In genomic region chr7:157158400-157158799, GRCh38 we compare ENCODE assay signal across 14 cellular contexts. TPM values are rescaled to one million over a fixed set of nuclear protein-coding genes. Genes with fewer than 3 reads are reported as not detected.
DNase-seq lines count a peak whose midpoint lies in the region; ATAC-seq and TF ChIP-seq lines count a peak whose summit lies in the region.
"Had no signal": no experiment of that assay in that cellular context is flagged by ENCODE, and none has a peak within 500 bp of the region (broad histone marks: within the 10 kb centered on the region; RNA-seq: fewer than 3 reads in every experiment).

No MANE protein-coding gene starts in this region.

- CTCF ChIA-PET in MCF 10A (lab: Yijun Ruan, JAX): interaction anchor here (0.7 kb wide), 1 partner anchor 16 kb away, joined by 3 read pairs; no protein-coding TSS in a partner anchor

- in situ Hi-C loops in gastrocnemius medialis (cut with MboI; ENCODE audit: low sequenced_read_pairs in 4 of 4): no loop called here

- H3K9me3 ChIP-seq in SK-N-MC (ENCODE audit: low read depth, low read length) (no peaks in the 10 kb centered on the region; the same call in 1 of the 2 replicates), gastrocnemius medialis (no peaks in the 10 kb centered on the region)
- H3K9me3 ChIP-seq: vagina had no signal

- TF ChIP-seq POLR2A in gastrocnemius medialis (IDR thresholded peaks at IDR 0.05): no peak

- peaks cover 4% of the 10 kb centered on the region for H3K36me3 Mint-ChIP-seq in MCF 10A (ENCODE audit: insufficient read depth, unreplicated experiment)

- intact Hi-C loops in gastrocnemius medialis (cut with DNase I; ENCODE audit: low total_unique reads): loop anchor here (5.0 kb wide), 1 partner anchor 179 kb away; the partner anchor contains the start of gene DNAJB6
- intact Hi-C loops in MCF 10A (cut with micrococcal nuclease): no loop called here

- ATAC-seq in gastrocnemius medialis (no peak), HG03045 (IDR thresholded peaks at IDR 0.05; ENCODE audit: unreplicated experiment) (no peak)
- ATAC-seq: HepG2 had no signal

- no peaks in the 10 kb centered on the region for H3K27me3 ChIP-seq in gastrocnemius medialis
- H3K27me3 ChIP-seq: vagina had no signal

- H3K36me3 ChIP-seq in SK-N-MC (ENCODE audit: insufficient read depth, low read length) (peaks cover 12% of the 10 kb centered on the region), gastrocnemius medialis (no peaks in the 10 kb centered on the region)
- H3K36me3 ChIP-seq: vagina had no signal

- no TSS peak for BruUV-seq in MCF 10A (replicated peaks; lab: Mats Ljungman, UMichigan)

- H3K4me3 Mint-ChIP-seq in MCF 10A (ENCODE audit: unreplicated experiment): no peak overlapping the region

- H3K4me1 ChIP-seq in gastrocnemius medialis: peaks cover 55 to 56% of the 10 kb centered on the region in 2 donors

- peak in 2 of 3 experiments; percentile 71 to 91 for DNase-seq in NCI-H1417 (lab: John Stamatoyannopoulos, UW)
- DNase-seq in SK-N-MC (ENCODE audit: low read depth, low spot score): no peak
- DNase-seq in hippocampal formation (lab: John Stamatoyannopoulos, UW): peak; percentile 16 to 79
- no peak for DNase-seq in gastrocnemius medialis
- DNase-seq in MCF 10A (ENCODE audit: unreplicated experiment): no peak
- DNase-seq in cerebellar cortex (ENCODE audit: low spot score): no peak
- DNase-seq: activated naive CD4-positive, alpha-beta T cell; GDM1; NCI-H1048; NCI-H524 treated with DMSO at 0.1 percent for 48 hours; T1000 had no signal

- no peaks in the 10 kb centered on the region for H3K9me3 Mint-ChIP-seq in MCF 10A (ENCODE audit: unreplicated experiment)

- POLR2A ChIA-PET in MCF 10A (lab: Yijun Ruan, JAX): interaction anchor here (0.6 kb wide), 1 partner anchor 114 kb away, joined by 3 read pairs; no protein-coding TSS in a partner anchor

- no peak overlapping the region for H3K27ac Mint-ChIP-seq in MCF 10A (ENCODE audit: low read depth, unreplicated experiment)

- no peak overlapping the region for H3K9ac ChIP-seq in SK-N-MC (ENCODE audit: insufficient read length)

- TF ChIP-seq CTCF in gastrocnemius medialis (IDR thresholded peaks at IDR 0.05 in 4 of 5, conservative IDR thresholded peaks at IDR 0.05 in 1 of 5) (no peak), MCF 10A (IDR thresholded peaks at IDR 0.05; ENCODE audit: unreplicated experiment) (no peak)

- H3K27me3 Mint-ChIP-seq in MCF 10A (ENCODE audit: insufficient read depth, unreplicated experiment): no peaks in the 10 kb centered on the region

- H3K4me3 ChIP-seq in SK-N-MC (no peak overlapping the region), gastrocnemius medialis (no peak overlapping the region)
- H3K4me3 ChIP-seq: vagina had no signal

- H3K27ac ChIP-seq in SK-N-MC: 0 out of 2 replicates have a peak overlapping the region, but pooled peaks have one; percentile 34
- peak overlapping the region; percentile 69 to 79 (median 75) for H3K27ac ChIP-seq in gastrocnemius medialis
- H3K27ac ChIP-seq: vagina had no signal

- H3K4me1 Mint-ChIP-seq in MCF 10A (ENCODE audit: insufficient read depth, unreplicated experiment): peaks cover 20% of the 10 kb centered on the region

RNA-seq across cellular contexts. Expression of gene UBE3C, which starts 19.7 kb away (rescaled TPM):
- total RNA-seq in gastrocnemius medialis (100 to 1,000 TPM in 1 of 4 donors, 10 to 100 TPM in 3; 64.4 to 123 (median 76.3) TPM), MCF 10A (2022) (61.9 and 72.8 TPM in 2 replicates)

Comparison
In these comparisons a context has a peak if more than half of its experiments do, and no peak if none do; other contexts are left out.
1. DNase-seq: peak in NCI-H1417 (2 of 3) and hippocampal formation (2 of 2); none in SK-N-MC (single experiment), gastrocnemius medialis (0 of 2), MCF 10A (single experiment) and cerebellar cortex (single experiment).